Comparison of ENCODE assay signal across 13 cellular contexts in genomic region chr2:62504657-62505056, GRCh38. TPM values are rescaled to one million over a fixed set of nuclear protein-coding genes. Genes with fewer than 3 reads are reported as not detected.
DNase-seq lines count a peak whose midpoint lies in the region; ATAC-seq and TF ChIP-seq lines count a peak whose summit lies in the region.
"Had no signal": no experiment of that assay in that cellular context is flagged by ENCODE, and none has a peak within 500 bp of the region (broad histone marks: within the 10 kb centered on the region; RNA-seq: fewer than 3 reads in every experiment).

No MANE protein-coding gene starts in this region.

- peak overlapping the region; percentile 87 for H3K27ac ChIP-seq in stomach smooth muscle (ENCODE audit: low read length)

- no peaks in the 10 kb centered on the region for H3K36me3 ChIP-seq in stomach smooth muscle (ENCODE audit: control insufficient read depth in 2 of 2, insufficient read depth in 2 of 2, low read length in 2 of 2)
- H3K36me3 ChIP-seq: upper lobe of left lung had no signal

- no peak overlapping the region for H3K9ac ChIP-seq in stomach smooth muscle (ENCODE audit: low read length in 2 of 2)

- no peaks in the 10 kb centered on the region for H3K27me3 ChIP-seq in stomach smooth muscle (ENCODE audit: control insufficient read depth in 1 of 2, insufficient read depth in 2 of 2, low read length in 2 of 2)
- H3K27me3 ChIP-seq: upper lobe of left lung had no signal

- no peak overlapping the region for H3K27ac Mint-ChIP-seq in activated CD8-positive, alpha-beta T cell treated with anti-CD3 and anti-CD28 coated beads for 36 hours
- H3K27ac Mint-ChIP-seq in activated CD8-positive, alpha-beta T cell treated with anti-CD3 and anti-CD28 coated beads, Interleukin-2, amount 10 ng/mL, durations not matched to agents 7 days and 5 days: no peak overlapping the region
- H3K27ac Mint-ChIP-seq in activated T-helper 2 cell treated with anti-CD3 and anti-CD28 coated beads, Interferon-gamma antibody, Interleukin-2, Interleukin-4, amounts not matched to agents 10 μg/mL and 5 μg/mL and 100 μg/mL, durations not matched to agents 14 hours and 24 hours and 36 hours: no peak overlapping the region
- no peak overlapping the region for H3K27ac Mint-ChIP-seq in mesothelial cell of epicardium

- POLR2A ChIA-PET in activated CD8-positive, alpha-beta T cell treated with anti-CD3 and anti-CD28 coated beads for 36 hours (lab: Charles Lee): no interaction called here
- POLR2A ChIA-PET in activated CD8-positive, alpha-beta T cell treated with anti-CD3 and anti-CD28 coated beads, Interleukin-2, amount 10 ng/mL, durations not matched to agents 7 days and 5 days (lab: Charles Lee): no interaction called here

- peak overlapping the region; percentile 73 for H3K4me3 Mint-ChIP-seq in activated CD8-positive, alpha-beta T cell treated with anti-CD3 and anti-CD28 coated beads for 36 hours
- H3K4me3 Mint-ChIP-seq in activated CD8-positive, alpha-beta T cell treated with anti-CD3 and anti-CD28 coated beads, Interleukin-2, amount 10 ng/mL, durations not matched to agents 7 days and 5 days: no peak overlapping the region
- H3K4me3 Mint-ChIP-seq in activated T-helper 2 cell treated with anti-CD3 and anti-CD28 coated beads, Interferon-gamma antibody, Interleukin-2, Interleukin-4, amounts not matched to agents 10 μg/mL and 5 μg/mL and 100 μg/mL, durations not matched to agents 14 hours and 24 hours and 36 hours (ENCODE audit: low read depth): peak overlapping the region; percentile 71
- peak overlapping the region; percentile 77 for H3K4me3 Mint-ChIP-seq in mesothelial cell of epicardium

- no peak for ATAC-seq in activated CD8-positive, alpha-beta T cell treated with anti-CD3 and anti-CD28 coated beads for 36 hours
- ATAC-seq in activated CD8-positive, alpha-beta T cell treated with anti-CD3 and anti-CD28 coated beads, Interleukin-2, amount 10 ng/mL, durations not matched to agents 7 days and 5 days: no peak

- peaks cover 2% of the 10 kb centered on the region for H3K4me1 ChIP-seq in stomach smooth muscle (ENCODE audit: control insufficient read depth, insufficient read depth, low read length)

- no peaks in the 10 kb centered on the region for H3K9me3 ChIP-seq in stomach smooth muscle (ENCODE audit: control insufficient read depth in 2 of 2, low read length in 2 of 2)
- H3K9me3 ChIP-seq: upper lobe of left lung had no signal

- H3K4me3 ChIP-seq in stomach smooth muscle (ENCODE audit: low read length in 2 of 2): no peak overlapping the region

- DNase-seq in activated CD8-positive, alpha-beta T cell treated with anti-CD3 and anti-CD28 coated beads for 36 hours: no peak
- no peak for DNase-seq in activated CD8-positive, alpha-beta T cell treated with anti-CD3 and anti-CD28 coated beads, Interleukin-2, amount 10 ng/mL, durations not matched to agents 7 days and 5 days
- DNase-seq in activated T-helper 2 cell treated with anti-CD3 and anti-CD28 coated beads, Interferon-gamma antibody, Interleukin-2, Interleukin-4, amounts not matched to agents 10 μg/mL and 5 μg/mL and 100 μg/mL, durations not matched to agents 14 hours and 24 hours and 36 hours (ENCODE audit: low spot score): no peak
- DNase-seq in mesothelial cell of epicardium (ENCODE audit: low spot score in 2 of 2, unreplicated experiment in 2 of 2) (no peak), posterior vena cava (ENCODE audit: low spot score) (no peak), hippocampal formation (lab: John Stamatoyannopoulos, UW) (no peak), NCI-H774 (lab: John Stamatoyannopoulos, UW) (no peak)
- DNase-seq: activated CD4-positive, CD25-positive, alpha-beta regulatory T cell treated with anti-CD3 and anti-CD28 coated beads, Interleukin-2, amount 50 U/mL, for 72 hours; activated T-cell treated with anti-CD3 and anti-CD28 coated beads, Interleukin-2, amount 50 U/mL, for 48 hours; COR-L47; effector CD8-positive, alpha-beta T cell; upper lobe of left lung had no signal

- H3K27me3 Mint-ChIP-seq in activated CD8-positive, alpha-beta T cell treated with anti-CD3 and anti-CD28 coated beads for 36 hours: peaks cover 24% of the 10 kb centered on the region
- peaks cover 25% of the 10 kb centered on the region for H3K27me3 Mint-ChIP-seq in activated CD8-positive, alpha-beta T cell treated with anti-CD3 and anti-CD28 coated beads, Interleukin-2, amount 10 ng/mL, durations not matched to agents 7 days and 5 days (ENCODE audit: low read depth)
- peaks cover 25% of the 10 kb centered on the region for H3K27me3 Mint-ChIP-seq in activated T-helper 2 cell treated with anti-CD3 and anti-CD28 coated beads, Interferon-gamma antibody, Interleukin-2, Interleukin-4, amounts not matched to agents 10 μg/mL and 5 μg/mL and 100 μg/mL, durations not matched to agents 14 hours and 24 hours and 36 hours (ENCODE audit: low read depth)
- no peaks in the 10 kb centered on the region for H3K27me3 Mint-ChIP-seq in mesothelial cell of epicardium (ENCODE audit: low read depth)

- CTCF ChIA-PET in activated CD8-positive, alpha-beta T cell treated with anti-CD3 and anti-CD28 coated beads for 36 hours (lab: Charles Lee): interaction anchor here (1.2 kb wide), 1 partner anchor 48 kb away, joined by 5 read pairs; no protein-coding TSS in a partner anchor
- CTCF ChIA-PET in activated CD8-positive, alpha-beta T cell treated with anti-CD3 and anti-CD28 coated beads, Interleukin-2, amount 10 ng/mL, durations not matched to agents 7 days and 5 days (lab: Charles Lee): no interaction called here

- intact Hi-C loops in activated CD8-positive, alpha-beta T cell treated with anti-CD3 and anti-CD28 coated beads for 36 hours (cut with micrococcal nuclease): no loop called here
- intact Hi-C loops in activated T-helper 2 cell treated with anti-CD3 and anti-CD28 coated beads, Interferon-gamma antibody, Interleukin-2, Interleukin-4, amounts not matched to agents 10 μg/mL and 5 μg/mL and 100 μg/mL, durations not matched to agents 14 hours and 24 hours and 36 hours (cut with micrococcal nuclease): loop anchor here (5.0 kb wide), 1 partner anchor 203 kb away; the partner anchor contains the start of gene EHBP1
- intact Hi-C loops in posterior vena cava (cut with DNase I): no loop called here

- H3K4me1 Mint-ChIP-seq in activated CD8-positive, alpha-beta T cell treated with anti-CD3 and anti-CD28 coated beads for 36 hours (ENCODE audit: low read depth): peaks cover 8% of the 10 kb centered on the region
- H3K4me1 Mint-ChIP-seq in activated CD8-positive, alpha-beta T cell treated with anti-CD3 and anti-CD28 coated beads, Interleukin-2, amount 10 ng/mL, durations not matched to agents 7 days and 5 days (ENCODE audit: low read depth): peaks cover 8% of the 10 kb centered on the region
- peaks cover 8% of the 10 kb centered on the region for H3K4me1 Mint-ChIP-seq in activated T-helper 2 cell treated with anti-CD3 and anti-CD28 coated beads, Interferon-gamma antibody, Interleukin-2, Interleukin-4, amounts not matched to agents 10 μg/mL and 5 μg/mL and 100 μg/mL, durations not matched to agents 14 hours and 24 hours and 36 hours (ENCODE audit: low read depth)
- peaks cover 20% of the 10 kb centered on the region for H3K4me1 Mint-ChIP-seq in mesothelial cell of epicardium

- TF ChIP-seq CTCF in activated CD8-positive, alpha-beta T cell treated with anti-CD3 and anti-CD28 coated beads for 36 hours (IDR thresholded peaks at IDR 0.05): no peak
- TF ChIP-seq CTCF in mesothelial cell of epicardium (IDR thresholded peaks at IDR 0.05; ENCODE audit: unreplicated experiment): no peak

- H3K36me3 Mint-ChIP-seq in activated CD8-positive, alpha-beta T cell treated with anti-CD3 and anti-CD28 coated beads for 36 hours (ENCODE audit: low read depth): no peaks in the 10 kb centered on the region
- no peaks in the 10 kb centered on the region for H3K36me3 Mint-ChIP-seq in activated CD8-positive, alpha-beta T cell treated with anti-CD3 and anti-CD28 coated beads, Interleukin-2, amount 10 ng/mL, durations not matched to agents 7 days and 5 days (ENCODE audit: low read depth)
- no peaks in the 10 kb centered on the region for H3K36me3 Mint-ChIP-seq in activated T-helper 2 cell treated with anti-CD3 and anti-CD28 coated beads, Interferon-gamma antibody, Interleukin-2, Interleukin-4, amounts not matched to agents 10 μg/mL and 5 μg/mL and 100 μg/mL, durations not matched to agents 14 hours and 24 hours and 36 hours (ENCODE audit: low read depth)
- H3K36me3 Mint-ChIP-seq in mesothelial cell of epicardium: peaks cover 9% of the 10 kb centered on the region

- H3K9me3 Mint-ChIP-seq in activated CD8-positive, alpha-beta T cell treated with anti-CD3 and anti-CD28 coated beads for 36 hours: no peaks in the 10 kb centered on the region
- H3K9me3 Mint-ChIP-seq in activated CD8-positive, alpha-beta T cell treated with anti-CD3 and anti-CD28 coated beads, Interleukin-2, amount 10 ng/mL, durations not matched to agents 7 days and 5 days (ENCODE audit: insufficient read depth): no peaks in the 10 kb centered on the region
- no peaks in the 10 kb centered on the region for H3K9me3 Mint-ChIP-seq in activated T-helper 2 cell treated with anti-CD3 and anti-CD28 coated beads, Interferon-gamma antibody, Interleukin-2, Interleukin-4, amounts not matched to agents 10 μg/mL and 5 μg/mL and 100 μg/mL, durations not matched to agents 14 hours and 24 hours and 36 hours
- H3K9me3 Mint-ChIP-seq in mesothelial cell of epicardium: peaks cover 3% of the 10 kb centered on the region

RNA-seq across cellular contexts. Expression of gene TMEM17, which starts 1.3 kb away (rescaled TPM):
- total RNA-seq in activated CD8-positive, alpha-beta T cell treated with anti-CD3 and anti-CD28 coated beads for 36 hours: under 1 TPM; 0.13 to 0.14 TPM
- total RNA-seq in activated CD8-positive, alpha-beta T cell treated with anti-CD3 and anti-CD28 coated beads, Interleukin-2, amount 10 ng/mL, durations not matched to agents 7 days and 5 days: not detected
- 0.23 TPM in 1 of 2 replicates, not detected in the other for total RNA-seq in activated T-helper 2 cell treated with anti-CD3 and anti-CD28 coated beads, Interferon-gamma antibody, Interleukin-2, Interleukin-4, amounts not matched to agents 10 μg/mL and 5 μg/mL and 100 μg/mL, durations not matched to agents 14 hours and 24 hours and 36 hours
- total RNA-seq in mesothelial cell of epicardium (4.1 to 4.7 TPM (median 4.2 TPM) in 3 replicates), posterior vena cava (1 to 10 TPM; 1.5 to 3.1 TPM)
